ENCODE assay signal across 8 cellular contexts in the genomic region with DNA sequence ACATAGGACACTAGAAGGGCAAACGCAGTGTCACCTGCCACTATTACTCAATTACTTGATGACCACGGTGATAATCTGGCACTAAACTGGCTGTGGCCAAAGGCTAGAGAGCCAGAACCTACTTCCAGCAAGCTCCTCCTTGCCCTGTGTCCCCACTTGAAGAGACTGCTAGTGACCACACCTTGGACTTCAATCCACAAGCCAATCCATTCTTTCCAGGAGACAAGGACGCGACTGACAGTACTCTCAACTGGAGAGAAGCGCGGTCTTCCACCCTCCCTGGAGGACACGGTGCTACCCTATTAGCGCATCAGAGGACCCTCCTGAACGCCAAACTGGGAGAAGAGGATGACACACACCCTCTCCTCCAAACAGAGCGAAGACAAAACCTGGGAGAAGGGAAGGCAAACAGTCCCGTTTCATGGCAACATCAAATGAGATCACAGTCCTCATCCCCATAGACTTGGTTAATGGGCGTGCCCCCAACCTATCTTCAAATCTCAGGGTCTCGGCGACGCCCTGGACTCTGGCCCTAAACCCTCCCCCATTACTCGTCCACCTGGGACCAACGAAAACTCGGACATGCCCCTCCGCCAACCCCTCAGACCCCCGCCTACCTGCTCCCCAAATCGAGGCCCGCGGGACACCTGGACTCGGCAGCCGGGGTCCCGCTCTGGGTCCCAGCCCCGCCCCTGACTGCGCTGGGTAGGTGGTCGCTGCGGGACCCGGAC. TPM values are rescaled to one million over a fixed set of nuclear protein-coding genes. Genes with fewer than 3 reads are reported as not detected.
DNase-seq lines count a peak whose midpoint lies in the region; ATAC-seq, FAIRE-seq and TF ChIP-seq lines count a peak whose summit lies in the region.

No MANE protein-coding gene starts in this region.

- H3K4me2 ChIP-seq in osteoblast (ENCODE audit: insufficient read depth, low read length) = peak overlapping the region; percentile 95

- peaks cover 3% of the 10 kb centered on the region for H3K36me3 Mint-ChIP-seq in activated CD8-positive, alpha-beta T cell treated with anti-CD3 and anti-CD28 coated beads for 36 hours (ENCODE audit: low read depth)

- CTCF ChIA-PET in activated CD8-positive, alpha-beta T cell treated with anti-CD3 and anti-CD28 coated beads for 36 hours (lab: Charles Lee) = interaction anchor here (1.0 to 1.8 kb wide), 5 partner anchors 33 to 245 kb away, joined by 3 to 8 read pairs (median 4); no protein-coding TSS in a partner anchor

- no peak for TF ChIP-seq CTCF in activated CD8-positive, alpha-beta T cell treated with anti-CD3 and anti-CD28 coated beads for 36 hours (IDR thresholded peaks at IDR 0.05)
- TF ChIP-seq CTCF in foreskin keratinocyte (conservative IDR thresholded peaks at IDR 0.05) (no peak), osteoblast (IDR thresholded peaks at IDR 0.05; ENCODE audit: extremely low read depth, low read depth, low read length) (no peak)

- H3K27ac ChIP-seq in ACC112 (ENCODE audit: low read depth, low read length) (peak overlapping the region; percentile 89), foreskin keratinocyte (peak overlapping the region; percentile 100), osteoblast (ENCODE audit: low read depth, low read length) (peak overlapping the region; percentile 100)

- H3K36me3 ChIP-seq in ACC112 (ENCODE audit: insufficient read depth, low read length) (0 out of 2 replicates have a peak, but pooled peaks cover 5% of the 10 kb centered on the region), osteoblast (ENCODE audit: insufficient read depth, low read length) (peaks cover 15% of the 10 kb centered on the region)

- no peaks in the 10 kb centered on the region for H3K27me3 Mint-ChIP-seq in activated CD8-positive, alpha-beta T cell treated with anti-CD3 and anti-CD28 coated beads for 36 hours

- H4K20me1 ChIP-seq in osteoblast (ENCODE audit: insufficient read depth, low read length) = peaks cover 20% of the 10 kb centered on the region

- peak; percentile 41 for DNase-seq in HTR-8/SVneo (ENCODE audit: insufficient read length, low spot score)
- DNase-seq in activated CD8-positive, alpha-beta T cell treated with anti-CD3 and anti-CD28 coated beads for 36 hours = peak; percentile 6
- peak; percentile 26 to 33 for DNase-seq in foreskin keratinocyte
- DNase-seq in osteoblast (ENCODE audit: insufficient read length, low spot score, missing footprints) = peak; percentile 93
- no peak for DNase-seq in stimulated activated CD4-positive, alpha-beta T cell treated with anti-CD3 and anti-CD28 coated beads, Interleukin-2, amount 100 ng/mL, for 24 hours

- intact Hi-C loops in activated CD8-positive, alpha-beta T cell treated with anti-CD3 and anti-CD28 coated beads for 36 hours (cut with micrococcal nuclease) = no loop called here

- no peaks in the 10 kb centered on the region for H3K9me3 ChIP-seq in osteoblast (ENCODE audit: low read depth, low read length)

- H3K27ac Mint-ChIP-seq in activated CD8-positive, alpha-beta T cell treated with anti-CD3 and anti-CD28 coated beads for 36 hours = peak overlapping the region; percentile 95

- H3K27me3 ChIP-seq in ACC112 (ENCODE audit: insufficient read depth, low read length) (no peaks in the 10 kb centered on the region), foreskin keratinocyte (no peaks in the 10 kb centered on the region), osteoblast (ENCODE audit: insufficient read depth, low read length) (no peaks in the 10 kb centered on the region)

- peak overlapping the region; percentile 82 for H3K4me3 ChIP-seq in ACC112 (ENCODE audit: low read depth, low read length)
- peak overlapping the region; percentile 98 for H3K4me3 ChIP-seq in osteoblast (ENCODE audit: insufficient read depth, low read length)

- H3K4me1 ChIP-seq in ACC112 (ENCODE audit: control insufficient read depth, insufficient read depth, low read length, unreplicated experiment) (peaks cover 7% of the 10 kb centered on the region), foreskin keratinocyte (no peaks in the 10 kb centered on the region), osteoblast (ENCODE audit: insufficient read depth, low read length) (peaks cover 17% of the 10 kb centered on the region)

- H3K4me3 Mint-ChIP-seq in activated CD8-positive, alpha-beta T cell treated with anti-CD3 and anti-CD28 coated beads for 36 hours = peak overlapping the region; percentile 90

- ATAC-seq in GM18499 (IDR thresholded peaks at IDR 0.05; ENCODE audit: insufficient read depth, unreplicated experiment) (peak; percentile 3), foreskin keratinocyte (peak; percentile 64), HG03469 (IDR thresholded peaks at IDR 0.05; ENCODE audit: unreplicated experiment) (no peak)
- no peak for ATAC-seq in activated CD8-positive, alpha-beta T cell treated with anti-CD3 and anti-CD28 coated beads for 36 hours

- no peak for FAIRE-seq in HTR-8/SVneo (lab: Jason Lieb, UNC)

- H2AFZ ChIP-seq in ACC112 (ENCODE audit: low read length, unreplicated experiment) (peak overlapping the region; percentile 77), osteoblast (ENCODE audit: low read length) (peak overlapping the region; percentile 100)

- peaks cover 36% of the 10 kb centered on the region for H3K4me1 Mint-ChIP-seq in activated CD8-positive, alpha-beta T cell treated with anti-CD3 and anti-CD28 coated beads for 36 hours (ENCODE audit: low read depth)

- POLR2A ChIA-PET in activated CD8-positive, alpha-beta T cell treated with anti-CD3 and anti-CD28 coated beads for 36 hours (lab: Charles Lee) = interaction anchor here (0.5 to 2.5 kb wide), 10 partner anchors 10 to 683 kb away, joined by 3 to 12 read pairs (median 4); partner anchors contain the start of gene PLD6

- no peaks in the 10 kb centered on the region for H3K9me3 Mint-ChIP-seq in activated CD8-positive, alpha-beta T cell treated with anti-CD3 and anti-CD28 coated beads for 36 hours

- peaks cover 48% of the 10 kb centered on the region for H3K79me2 ChIP-seq in ACC112 (ENCODE audit: control insufficient read depth, insufficient read depth, low read length, unreplicated experiment)
- H3K79me2 ChIP-seq in osteoblast (ENCODE audit: insufficient read depth, low read length) = peaks cover 54% of the 10 kb centered on the region

RNA-seq across cellular contexts. Expression of gene FLCN, which starts 0.5 kb away (rescaled TPM):
- 10 to 100 TPM; 15.4 to 17.2 TPM for total RNA-seq in activated CD8-positive, alpha-beta T cell treated with anti-CD3 and anti-CD28 coated beads for 36 hours
- total RNA-seq in foreskin keratinocyte (16.6 and 17.3 TPM in 2 replicates), osteoblast (104 and 174 TPM in 2 replicates)
- 6.0 and 6.8 TPM in 2 replicates for polyA plus RNA-seq in foreskin keratinocyte

RNA-seq across cellular contexts. Expression of gene PLD6, which starts 30.3 kb away (rescaled TPM):
- 1 to 10 TPM; 6.1 to 6.2 TPM for total RNA-seq in activated CD8-positive, alpha-beta T cell treated with anti-CD3 and anti-CD28 coated beads for 36 hours
- total RNA-seq in foreskin keratinocyte (1.6 and 2.2 TPM in 2 replicates), osteoblast (1.4 and 2.7 TPM in 2 replicates)
- 1.2 and 1.7 TPM in 2 replicates for polyA plus RNA-seq in foreskin keratinocyte

RNA-seq across cellular contexts. Expression of gene COPS3, which starts 44.6 kb away (rescaled TPM):
- 10 to 100 TPM; 91.1 to 99.8 TPM for total RNA-seq in activated CD8-positive, alpha-beta T cell treated with anti-CD3 and anti-CD28 coated beads for 36 hours
- 91.4 and 98.3 TPM in 2 replicates for total RNA-seq in foreskin keratinocyte
- 68.2 and 83.1 TPM in 2 replicates for polyA plus RNA-seq in foreskin keratinocyte
- 76.0 and 78.5 TPM in 2 replicates for total RNA-seq in osteoblast

Comparison
In these comparisons a context has a peak if more than half of its experiments do, and no peak if none do; other contexts are left out.
1. ATAC-seq: peak in GM18499 (single experiment) and foreskin keratinocyte (single experiment); none in activated CD8-positive, alpha-beta T cell treated with anti-CD3 and anti-CD28 coated beads for 36 hours (single experiment) and HG03469 (single experiment).
2. DNase-seq: peak in HTR-8/SVneo (single experiment), activated CD8-positive, alpha-beta T cell treated with anti-CD3 and anti-CD28 coated beads for 36 hours (single experiment), foreskin keratinocyte (2 of 2) and osteoblast (single experiment); none in stimulated activated CD4-positive, alpha-beta T cell treated with anti-CD3 and anti-CD28 coated beads, Interleukin-2, amount 100 ng/mL, for 24 hours (0 of 2).
3. Peak in every context shown above with its lines, with median percentiles within 50 percentile points of each other: H3K27ac ChIP-seq.